12 cellular contexts compared by ENCODE assay signal in genomic region chr9:127178646-127179632, GRCh38. TPM values are rescaled to one million over a fixed set of nuclear protein-coding genes. Genes with fewer than 3 reads are reported as not detected.
DNase-seq lines count a peak whose midpoint lies in the region; ATAC-seq, FAIRE-seq and TF ChIP-seq lines count a peak whose summit lies in the region.
"Had no signal": no experiment of that assay in that cellular context is flagged by ENCODE, and none has a peak within 500 bp of the region (broad histone marks: within the 10 kb centered on the region; RNA-seq: fewer than 3 reads in every experiment).

No MANE protein-coding gene starts in this region.

- H3K4me3 ChIP-seq in A549 (no peak overlapping the region), gastroesophageal sphincter (no peak overlapping the region), neural progenitor cell (no peak overlapping the region), upper lobe of left lung (no peak overlapping the region)
- H3K4me3 ChIP-seq: SJSA1 had no signal

- no peak overlapping the region for H3K4me3 Mint-ChIP-seq in neural progenitor cell
- no peak overlapping the region for H3K4me3 Mint-ChIP-seq in natural killer cell treated with Interleukin-12 subunit alpha and Interleukin-12 subunit beta and Interleukin-15 and Interleukin-18, amount 100 ng/mL, for 72 hours

- no peaks in the 10 kb centered on the region for H3F3A ChIP-seq in neural progenitor cell (ENCODE audit: low read depth)

- H3K9me3 ChIP-seq in A549 (no peaks in the 10 kb centered on the region), gastroesophageal sphincter (no peaks in the 10 kb centered on the region), neural progenitor cell (ENCODE audit: low read depth) (no peaks in the 10 kb centered on the region), upper lobe of left lung (no peaks in the 10 kb centered on the region)
- H3K9me3 ChIP-seq: SJSA1 had no signal

- H3K4me1 ChIP-seq in A549 (no peaks in the 10 kb centered on the region), gastroesophageal sphincter (peaks cover 0 to 36% (median 8%) of the 10 kb centered on the region in 3 donors), neural progenitor cell (peaks cover 9% of the 10 kb centered on the region), upper lobe of left lung (no peaks in the 10 kb centered on the region)

- H3K27ac Mint-ChIP-seq in neural progenitor cell, result no peak overlapping the region
- no peak overlapping the region for H3K27ac Mint-ChIP-seq in natural killer cell treated with Interleukin-12 subunit alpha and Interleukin-12 subunit beta and Interleukin-15 and Interleukin-18, amount 100 ng/mL, for 72 hours

- H3K36me3 Mint-ChIP-seq in neural progenitor cell, result no peaks in the 10 kb centered on the region
- no peaks in the 10 kb centered on the region for H3K36me3 Mint-ChIP-seq in natural killer cell treated with Interleukin-12 subunit alpha and Interleukin-12 subunit beta and Interleukin-15 and Interleukin-18, amount 100 ng/mL, for 72 hours

- DNase-seq in A549 (ENCODE audit: low read depth in 1 of 2, low spot score in 1 of 2) (no peak), RWPE1 (ENCODE audit: low spot score) (no peak), neural progenitor cell (ENCODE audit: low spot score) (peak; percentile 31), NCI-H146 treated with DMSO at 0.1 percent for 48 hours (lab: John Stamatoyannopoulos, UW; ENCODE audit: unreplicated experiment) (no peak), upper lobe of left lung (no peak), hypothalamus (lab: John Stamatoyannopoulos, UW) (no peak)
- DNase-seq in natural killer cell treated with Interleukin-12 subunit alpha and Interleukin-12 subunit beta and Interleukin-15 and Interleukin-18, amount 100 ng/mL, for 72 hours (ENCODE audit: low spot score), result no peak
- DNase-seq: left colon, NCI-H1436 had no signal

- CTCF ChIA-PET in A549 (lab: Yijun Ruan, JAX) (interaction anchor here (1.6 to 3.9 kb wide), 4 partner anchors 19 to 244 kb away, joined by 3 to 15 read pairs (median 10); no protein-coding TSS in a partner anchor), RWPE1 (lab: Yijun Ruan, JAX) (interaction anchor here (0.6 to 0.9 kb wide), 2 partner anchors 9 to 313 kb away, joined by 3 to 4 read pairs; no protein-coding TSS in a partner anchor)

- FAIRE-seq in A549 (lab: Jason Lieb, UNC), result no peak
- FAIRE-seq: GM18507 had no signal

- H3K27me3 ChIP-seq in gastroesophageal sphincter, result no peaks in the 10 kb centered on the region
- H3K27me3 ChIP-seq in neural progenitor cell, result no peaks in the 10 kb centered on the region
- no peaks in the 10 kb centered on the region for H3K27me3 ChIP-seq in upper lobe of left lung
- H3K27me3 ChIP-seq: SJSA1 had no signal

- H3K36me3 ChIP-seq in gastroesophageal sphincter (peaks cover 0 to 6% of the 10 kb centered on the region in 2 donors), neural progenitor cell (no peaks in the 10 kb centered on the region), upper lobe of left lung (no peaks in the 10 kb centered on the region)
- H3K36me3 ChIP-seq: SJSA1 had no signal

- TF ChIP-seq EP300 in A549 (IDR thresholded peaks at IDR 0.05) (no peak), gastroesophageal sphincter (IDR thresholded peaks at IDR 0.05) (no peak), upper lobe of left lung (IDR thresholded peaks at IDR 0.05) (no peak)

- no peaks in the 10 kb centered on the region for H3K9me3 Mint-ChIP-seq in neural progenitor cell
- H3K9me3 Mint-ChIP-seq in natural killer cell treated with Interleukin-12 subunit alpha and Interleukin-12 subunit beta and Interleukin-15 and Interleukin-18, amount 100 ng/mL, for 72 hours, result no peaks in the 10 kb centered on the region

- TF ChIP-seq POLR2A in A549 (IDR thresholded peaks at IDR 0.05; ENCODE audit: low read length), result no peak
- no peak for TF ChIP-seq POLR2A in gastroesophageal sphincter (IDR thresholded peaks at IDR 0.05)
- TF ChIP-seq POLR2A in upper lobe of left lung (IDR thresholded peaks at IDR 0.05), result no peak

- H3K9ac ChIP-seq in neural progenitor cell, result no peak overlapping the region

- H2AFZ ChIP-seq in neural progenitor cell (replicated peaks), result no peak overlapping the region

- 88% methylated on average over 10 of the region's 12 CpGs for WGBS in A549 (ENCODE audit: missing lambda C conversion rate)
- WGBS in gastroesophageal sphincter (ENCODE audit: low coverage in 1 of 2), 2 donors, result 76% methylated on average over 5 of the region's 12 CpGs; no CpG with 5 or more reads in 1 of the 2 donors
- 76 to 88% methylated on average over 7 to 8 of the region's 12 CpGs for WGBS in upper lobe of left lung, 2 donors

- peaks cover 3% of the 10 kb centered on the region for H3K27me3 Mint-ChIP-seq in neural progenitor cell (ENCODE audit: insufficient read depth, low read depth)
- H3K27me3 Mint-ChIP-seq in natural killer cell treated with Interleukin-12 subunit alpha and Interleukin-12 subunit beta and Interleukin-15 and Interleukin-18, amount 100 ng/mL, for 72 hours, result no peaks in the 10 kb centered on the region

- ATAC-seq in A549 (no peak), gastroesophageal sphincter (peak; percentile 26), upper lobe of left lung (ENCODE audit: low FRiP score in 2 of 2) (no peak)
- no peak for ATAC-seq in natural killer cell treated with Interleukin-12 subunit alpha and Interleukin-12 subunit beta and Interleukin-15 and Interleukin-18, amount 100 ng/mL, for 72 hours

- peaks cover 17% of the 10 kb centered on the region for H3K4me1 Mint-ChIP-seq in neural progenitor cell
- no peaks in the 10 kb centered on the region for H3K4me1 Mint-ChIP-seq in natural killer cell treated with Interleukin-12 subunit alpha and Interleukin-12 subunit beta and Interleukin-15 and Interleukin-18, amount 100 ng/mL, for 72 hours (ENCODE audit: low read depth in 2 of 2)

- H3K4me2 ChIP-seq in A549 (no peak overlapping the region), neural progenitor cell (no peak overlapping the region)

- no peak overlapping the region for H3K27ac ChIP-seq in A549
- peak overlapping the region; percentile 44 for H3K27ac ChIP-seq in RWPE1
- peak overlapping the region in 3 of 4 donors; percentile 9 to 51 (median 37) for H3K27ac ChIP-seq in gastroesophageal sphincter
- no peak overlapping the region for H3K27ac ChIP-seq in neural progenitor cell
- no peak overlapping the region for H3K27ac ChIP-seq in upper lobe of left lung
- H3K27ac ChIP-seq: SJSA1 had no signal

- H4K20me1 ChIP-seq in neural progenitor cell (ENCODE audit: low read depth), result no peaks in the 10 kb centered on the region

- no peak for TF ChIP-seq CTCF in A549 (IDR thresholded peaks at IDR 0.05)
- no peak for TF ChIP-seq CTCF in RWPE1 (conservative IDR thresholded peaks at IDR 0.05; ENCODE audit: low read depth)
- TF ChIP-seq CTCF in gastroesophageal sphincter (IDR thresholded peaks at IDR 0.05), result no peak
- TF ChIP-seq CTCF in neural progenitor cell (IDR thresholded peaks at IDR 0.05), result no peak
- TF ChIP-seq CTCF in upper lobe of left lung (IDR thresholded peaks at IDR 0.05), result no peak

- no peaks in the 10 kb centered on the region for H3K79me2 ChIP-seq in neural progenitor cell (ENCODE audit: low read depth)

- TF ChIP-seq RAD21 in A549 (conservative IDR thresholded peaks at IDR 0.05 in 1 of 2, IDR thresholded peaks at IDR 0.05 in 1 of 2), result no peak

- POLR2A ChIA-PET in A549 (lab: Yijun Ruan, JAX), result no interaction called here
- POLR2A ChIA-PET in RWPE1 (lab: Yijun Ruan, JAX; ENCODE audit: low non-redundant PET), result no interaction called here

TF ChIP-seq in A549, 52 proteins besides CTCF, POLR2A, EP300 and RAD21:
- TF ChIP-seq TP53 (CRISPR knock-in tag; IDR thresholded peaks at IDR 0.05) (no peak), MAZ (IDR thresholded peaks at IDR 0.05; ENCODE audit: borderline replicate concordance, low read depth, low read length) (no peak), MAFK (IDR thresholded peaks at IDR 0.05; ENCODE audit: partially characterized antibody) (peak; percentile 90), BHLHE40 (IDR thresholded peaks at IDR 0.05; ENCODE audit: low read depth, low read length) (no peak)

RNA-seq across cellular contexts. Expression of gene ANGPTL2, which starts 56.5 kb away (rescaled TPM):
- polyA plus RNA-seq in A549 (2011; rRNA removed) (0.06 and 0.15 TPM in 2 replicates), A549 (2017; fragmentation: RNase III; extraction: RNeasy Plus Mini Kit Qiagen cat#74134 plus additional on column Dnase treatment) (not detected in 3 replicates)
- polyA plus RNA-seq in A549 (2012; cell fraction: cytosol; rRNA removed), result 0.01 TPM in 1 of 2 replicates, not detected in the other
- 0.02 TPM in 1 of 2 replicates, not detected in the other for polyA plus RNA-seq in A549 (2012; cell fraction: nucleus; rRNA removed)
- polyA minus RNA-seq in A549 (2011; rRNA and poly(A)+ RNA removed), result 0.15 TPM in 1 of 2 replicates, not detected in the other
- total RNA-seq in gastroesophageal sphincter (10 to 100 TPM; 36.5 to 52.5 (median 50.8) TPM), neural progenitor cell (ENCODE audit: low replicate concordance) (7.6 and 9.4 TPM in 2 replicates), upper lobe of left lung (10 to 100 TPM in 2 of 6 donors, 1 to 10 TPM in 4; 3.9 to 26.0 (median 7.9) TPM)
- not detected for total RNA-seq in natural killer cell treated with Interleukin-12 subunit alpha and Interleukin-12 subunit beta and Interleukin-15 and Interleukin-18, amount 100 ng/mL, for 72 hours

Comparison
In these comparisons a context has a peak if more than half of its experiments do, and no peak if none do; other contexts are left out.
1. H3K27ac ChIP-seq: peak in RWPE1 (single experiment) and gastroesophageal sphincter (3 of 4); none in A549 (0 of 2), neural progenitor cell (single experiment) and upper lobe of left lung (0 of 4).